24 cellular contexts compared by ENCODE assay signal in the genomic region with DNA sequence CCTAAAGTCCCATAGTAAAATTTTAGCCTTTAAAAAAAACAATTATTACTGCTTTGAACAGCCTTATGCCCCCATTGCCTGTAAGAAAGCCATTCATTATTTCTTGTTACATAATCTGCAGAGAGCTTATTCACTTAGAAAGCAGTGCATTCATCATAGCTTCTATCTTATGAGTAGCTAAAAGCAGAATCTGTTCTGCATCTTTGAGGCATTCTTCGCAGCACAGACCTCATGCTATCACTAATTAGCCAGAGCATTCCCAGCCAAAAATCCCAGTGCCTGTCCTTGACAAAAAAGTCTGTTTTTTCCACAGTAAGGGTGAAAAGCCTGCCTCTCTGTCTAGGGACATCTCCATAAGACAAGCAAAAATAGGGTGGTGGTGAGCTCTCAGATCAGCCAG.
"Had no signal": no experiment of that assay in that cellular context is flagged by ENCODE, and none has a peak within 500 bp of the region (broad histone marks: within the 10 kb centered on the region; RNA-seq: fewer than 3 reads in every experiment).

No MANE protein-coding gene starts in this region.

- H3K27ac ChIP-seq: cardiac muscle cell, foreskin keratinocyte, thoracic aorta, upper lobe of left lung had no signal

- H3K27me3 Mint-ChIP-seq: dendritic cell treated with granulocyte-macrophage colony-stimulating factor and Interleukin-4, amounts not matched to agents 40 ng/mL and 50 ng/mL, for 4 days; stimulated activated memory B cell treated with anti-CD40 and anti-IgM and Interleukin-4, amounts not matched to agents 10 μg/mL and 1 μg/mL and 100 μg/mL, for 72 hours had no signal

- H3K4me1 Mint-ChIP-seq: activated naive CD8-positive, alpha-beta T cell treated with anti-CD3 and anti-CD28 coated beads, Interleukin-2, amount 10 ng/mL, durations not matched to agents 7 days and 5 days; immature natural killer cell; stimulated activated memory B cell treated with anti-CD40 and anti-IgM and Interleukin-4, amounts not matched to agents 10 μg/mL and 1 μg/mL and 100 μg/mL, for 72 hours; WTC11 had no signal

- H3K36me3 ChIP-seq: cardiac muscle cell, thoracic aorta, upper lobe of left lung had no signal

- H3K27ac Mint-ChIP-seq: activated naive CD8-positive, alpha-beta T cell treated with anti-CD3 and anti-CD28 coated beads, Interleukin-2, amount 10 ng/mL, durations not matched to agents 7 days and 5 days; dendritic cell treated with granulocyte-macrophage colony-stimulating factor and Interleukin-4, amounts not matched to agents 40 ng/mL and 50 ng/mL, for 4 days; immature natural killer cell; natural killer cell treated with Interleukin-12 subunit alpha and Interleukin-12 subunit beta and Interleukin-15 and Interleukin-18, amount 100 ng/mL, for 72 hours; stimulated activated memory B cell treated with anti-CD40 and anti-IgM and Interleukin-4, amounts not matched to agents 10 μg/mL and 1 μg/mL and 100 μg/mL, for 72 hours; T-helper 1 cell treated with Interleukin-12 subunit alpha and Interleukin-12 subunit beta and Interleukin-4 antibody, amounts not matched to agents 30 μg/mL and 1 μg/mL, for 36 hours; WTC11 had no signal

- H3K9me3 Mint-ChIP-seq: activated T-cell treated with anti-CD3 and anti-CD28 coated beads, Interleukin-2, amount 50 U/mL, for 4 hours; dendritic cell treated with granulocyte-macrophage colony-stimulating factor and Interleukin-4, amounts not matched to agents 40 ng/mL and 50 ng/mL, for 4 days; immature natural killer cell; natural killer cell treated with Interleukin-12 subunit alpha and Interleukin-12 subunit beta and Interleukin-15 and Interleukin-18, amount 100 ng/mL, for 72 hours; stimulated activated memory B cell treated with anti-CD40 and anti-IgM and Interleukin-4, amounts not matched to agents 10 μg/mL and 1 μg/mL and 100 μg/mL, for 72 hours; T-helper 1 cell treated with Interleukin-12 subunit alpha and Interleukin-12 subunit beta and Interleukin-4 antibody, amounts not matched to agents 30 μg/mL and 1 μg/mL, for 36 hours; WTC11 had no signal

- DNase-seq: activated CD4-positive, alpha-beta T cell treated with anti-CD3 and anti-CD28 coated beads, Interleukin-2, amount 50 U/mL, for 48 hours; activated CD8-positive, alpha-beta memory T cell treated with anti-CD3 and anti-CD28 coated beads, Interleukin-2, amount 50 U/mL, for 48 hours; activated naive CD4-positive, alpha-beta T cell treated with Interleukin-2 at 50 U/mL for 16 hours; activated naive CD8-positive, alpha-beta T cell treated with anti-CD3 and anti-CD28 coated beads, Interleukin-2, amount 10 ng/mL, durations not matched to agents 7 days and 5 days; activated T-cell treated with anti-CD3 and anti-CD28 coated beads, Interleukin-2, amount 50 U/mL, for 4 hours; amygdala; effector CD4-positive, alpha-beta T cell; erythroblast; foreskin keratinocyte; immature natural killer cell; left ventricle myocardium superior; mammary epithelial cell; midbrain; small intestine; T1000; upper lobe of left lung had no signal

- H3K9me3 ChIP-seq: thoracic aorta, upper lobe of left lung had no signal

- ATAC-seq: activated T-cell treated with anti-CD3 and anti-CD28 coated beads, Interleukin-2, amount 50 U/mL, for 4 hours; foreskin keratinocyte; left ventricle myocardium superior; sciatic nerve; stimulated activated memory B cell treated with anti-CD40 and anti-IgM and Interleukin-4, amounts not matched to agents 10 μg/mL and 1 μg/mL and 100 μg/mL, for 72 hours; WTC11 had no signal

- H3K27me3 ChIP-seq: cardiac muscle cell, upper lobe of left lung had no signal

- H3K36me3 Mint-ChIP-seq: activated naive CD8-positive, alpha-beta T cell treated with anti-CD3 and anti-CD28 coated beads, Interleukin-2, amount 10 ng/mL, durations not matched to agents 7 days and 5 days; natural killer cell treated with Interleukin-12 subunit alpha and Interleukin-12 subunit beta and Interleukin-15 and Interleukin-18, amount 100 ng/mL, for 72 hours; WTC11 had no signal

- H3K4me3 Mint-ChIP-seq: activated naive CD8-positive, alpha-beta T cell treated with anti-CD3 and anti-CD28 coated beads, Interleukin-2, amount 10 ng/mL, durations not matched to agents 7 days and 5 days; activated T-cell treated with anti-CD3 and anti-CD28 coated beads, Interleukin-2, amount 50 U/mL, for 4 hours; dendritic cell treated with granulocyte-macrophage colony-stimulating factor and Interleukin-4, amounts not matched to agents 40 ng/mL and 50 ng/mL, for 4 days; immature natural killer cell; natural killer cell treated with Interleukin-12 subunit alpha and Interleukin-12 subunit beta and Interleukin-15 and Interleukin-18, amount 100 ng/mL, for 72 hours; stimulated activated memory B cell treated with anti-CD40 and anti-IgM and Interleukin-4, amounts not matched to agents 10 μg/mL and 1 μg/mL and 100 μg/mL, for 72 hours; T-helper 1 cell treated with Interleukin-12 subunit alpha and Interleukin-12 subunit beta and Interleukin-4 antibody, amounts not matched to agents 30 μg/mL and 1 μg/mL, for 36 hours; WTC11 had no signal

- H3K4me3 ChIP-seq: cardiac muscle cell, thoracic aorta, upper lobe of left lung had no signal
